ENCODE assay signal across 8 cellular contexts in genomic region chr10:112721080-112721698, GRCh38.
DNase-seq lines count a peak whose midpoint lies in the region; ATAC-seq and TF ChIP-seq lines count a peak whose summit lies in the region.

No MANE protein-coding gene starts in this region.

- TF ChIP-seq EP300 in neural cell (conservative IDR thresholded peaks at IDR 0.05; ENCODE audit: poor library complexity, severe bottlenecking): no peak

- H3K4me2 ChIP-seq in PC-3 (ENCODE audit: low read length) (no peak overlapping the region), neural cell (ENCODE audit: low read length) (no peak overlapping the region)

- H2AFZ ChIP-seq in PC-3 (ENCODE audit: low read length) (no peak overlapping the region), neural cell (ENCODE audit: low read depth, low read length) (no peak overlapping the region)

- peak; percentile 42 for TF ChIP-seq RAD21 in neural cell (conservative IDR thresholded peaks at IDR 0.05)

- ATAC-seq in PC-3 (peak; percentile 37; the same call in 1 of the 2 replicates), HG03095 (IDR thresholded peaks at IDR 0.05; ENCODE audit: unreplicated experiment) (no peak)

- intact Hi-C loops in PC-3 (cut with micrococcal nuclease) (loop anchor here (1.0 kb wide), 2 partner anchors 90 to 231 kb away; no protein-coding TSS in a partner anchor), esophagus squamous epithelium (cut with DNase I) (loop anchor here (10.0 kb wide), 1 partner anchor 404 kb away; no protein-coding TSS in a partner anchor)

- no peaks in the 10 kb centered on the region for H3K36me3 ChIP-seq in PC-3 (ENCODE audit: low read depth, low read length)
- H3K36me3 ChIP-seq in esophagus squamous epithelium: no peaks in the 10 kb centered on the region
- H3K36me3 ChIP-seq in neural cell (ENCODE audit: insufficient read depth, low read length): no peaks in the 10 kb centered on the region

- H3K9me2 ChIP-seq in PC-3 (replicated peaks; ENCODE audit: low read length): no peaks in the 10 kb centered on the region
- H3K9me2 ChIP-seq in neural cell (ENCODE audit: insufficient read depth, low read length): no peaks in the 10 kb centered on the region

- H3F3A ChIP-seq in PC-3 (ENCODE audit: low read length, unreplicated experiment): no peaks in the 10 kb centered on the region
- H3F3A ChIP-seq in neural cell (ENCODE audit: insufficient read depth, low read length, poor library complexity, severe bottlenecking): no peaks in the 10 kb centered on the region

- H3K27ac ChIP-seq in PC-3 (ENCODE audit: low read length): no peak overlapping the region
- H3K27ac ChIP-seq in esophagus squamous epithelium: no peak overlapping the region
- no peak overlapping the region for H3K27ac ChIP-seq in neural cell (ENCODE audit: low read length)

- no TSS peak for BruUV-seq in PC-3 (replicated peaks; lab: Mats Ljungman, UMichigan)

- H3K4me1 ChIP-seq in PC-3 (ENCODE audit: insufficient read depth, low read length) (peaks cover 18% of the 10 kb centered on the region), esophagus squamous epithelium (no peaks in the 10 kb centered on the region)

- CTCF ChIA-PET in PC-3 (lab: Charles Lee): no interaction called here

- TF ChIP-seq POLR2A in esophagus squamous epithelium (IDR thresholded peaks at IDR 0.05): no peak

- DNase-seq in DMS 273 (lab: John Stamatoyannopoulos, UW; ENCODE audit: unreplicated experiment) (peak; percentile 18), DMS 273 treated with DMSO at 0.1 percent for 48 hours (lab: John Stamatoyannopoulos, UW) (no peak), HFF-Myc (ENCODE audit: extremely low read depth, low read depth) (no peak), PC-3 (peak; percentile 69), esophagus squamous epithelium (lab: John Stamatoyannopoulos, UW) (no peak), hepatic stellate cell (ENCODE audit: low spot score) (no peak)

- H4K20me1 ChIP-seq in PC-3 (ENCODE audit: low read length) (no peaks in the 10 kb centered on the region), neural cell (ENCODE audit: insufficient read depth) (no peaks in the 10 kb centered on the region)

- H3K9me3 ChIP-seq in PC-3 (ENCODE audit: low read length): no peaks in the 10 kb centered on the region
- no peaks in the 10 kb centered on the region for H3K9me3 ChIP-seq in esophagus squamous epithelium
- no peaks in the 10 kb centered on the region for H3K9me3 ChIP-seq in neural cell (ENCODE audit: low read length)

- H3K4me3 ChIP-seq in HFF-Myc (replicated peaks; ENCODE audit: low read depth, low read length): no peak overlapping the region
- no peak overlapping the region for H3K4me3 ChIP-seq in PC-3 (ENCODE audit: low read length)
- H3K4me3 ChIP-seq in esophagus squamous epithelium: no peak overlapping the region
- H3K4me3 ChIP-seq in neural cell (ENCODE audit: low read length): no peak overlapping the region

- H3K79me2 ChIP-seq in PC-3 (ENCODE audit: low read length) (no peaks in the 10 kb centered on the region), neural cell (replicated peaks; ENCODE audit: insufficient read depth, low read length) (no peaks in the 10 kb centered on the region)

- H3K27me3 ChIP-seq in PC-3 (ENCODE audit: low read length) (no peaks in the 10 kb centered on the region), esophagus squamous epithelium (no peaks in the 10 kb centered on the region), neural cell (ENCODE audit: insufficient read depth, low read depth, low read length) (no peaks in the 10 kb centered on the region)

- TF ChIP-seq CTCF in HFF-Myc (IDR thresholded peaks at IDR 0.05; ENCODE audit: low read depth, low read length, missing control alignments) (peak; percentile 58), PC-3 (conservative IDR thresholded peaks at IDR 0.05; ENCODE audit: low read depth, low read length) (peak; percentile 69), esophagus squamous epithelium (IDR thresholded peaks at IDR 0.05) (peak in 5 of 6 experiments; percentile 57 to 71 (median 62)), neural cell (IDR thresholded peaks at IDR 0.05; ENCODE audit: poor library complexity, severe bottlenecking) (peak; percentile 51)

- WGBS in esophagus squamous epithelium, 2 donors: 47 to 56% methylated on average over 5 of the region's 5 CpGs

- POLR2A ChIA-PET in PC-3 (lab: Charles Lee; ENCODE audit: unreplicated experiment): interaction anchor here (0.6 kb wide), 1 partner anchor 229 kb away, joined by 8 read pairs; the partner anchor contains the start of gene TCF7L2

- H3K9ac ChIP-seq in PC-3 (ENCODE audit: low read length) (no peak overlapping the region), neural cell (ENCODE audit: low read length) (no peak overlapping the region)

TF ChIP-seq in neural cell, 6 proteins besides CTCF, POLR2A, EP300 and RAD21:
- TF ChIP-seq SMC3 (conservative IDR thresholded peaks at IDR 0.05; ENCODE audit: poor library complexity) (peak; percentile 57), POLR2AphosphoS5 (IDR thresholded peaks at IDR 0.05) (no peak)

Comparison
In these comparisons a context has a peak if more than half of its experiments do, and no peak if none do; other contexts are left out.
1. DNase-seq: peak in DMS 273 (single experiment) and PC-3 (single experiment); none in DMS 273 treated with DMSO at 0.1 percent for 48 hours (single experiment), HFF-Myc (single experiment), esophagus squamous epithelium (single experiment) and hepatic stellate cell (single experiment).
2. Peak in every context shown above with its lines, with median percentiles within 50 percentile points of each other: CTCF ChIP-seq.